ENCODE assay signal across 8 cellular contexts in the genomic region with DNA sequence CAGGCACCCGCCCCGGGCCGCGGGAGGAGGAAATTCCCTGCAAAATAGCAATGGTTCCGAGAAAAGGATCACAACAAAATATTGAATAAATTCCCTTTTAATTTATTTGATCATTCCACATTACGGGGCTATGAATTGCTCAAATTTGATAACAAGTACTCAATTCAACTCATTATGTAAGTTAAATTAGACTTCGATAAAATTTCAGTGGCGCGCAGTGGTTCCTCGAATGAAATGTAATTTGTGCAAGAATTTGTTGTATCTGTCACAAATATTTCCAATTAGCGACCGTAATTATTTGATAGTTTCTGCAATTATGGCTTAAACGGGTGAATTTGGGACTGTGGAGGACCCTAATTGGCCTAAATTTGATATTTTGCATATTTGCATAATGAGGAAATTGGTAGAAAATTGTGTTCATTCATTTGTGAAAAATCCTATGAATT.
DNase-seq lines count a peak whose midpoint lies in the region; ATAC-seq and TF ChIP-seq lines count a peak whose summit lies in the region.

No MANE protein-coding gene starts in this region.

- H3K9me3 ChIP-seq in heart left ventricle (no peaks in the 10 kb centered on the region), upper lobe of right lung (no peaks in the 10 kb centered on the region), PC-3 (ENCODE audit: low read length) (no peaks in the 10 kb centered on the region)

- peaks cover 11% of the 10 kb centered on the region for H3K4me1 Mint-ChIP-seq in central memory CD8-positive, alpha-beta T cell
- peaks cover 22% of the 10 kb centered on the region for H3K4me1 Mint-ChIP-seq in mesothelial cell of epicardium

- peaks cover 78% of the 10 kb centered on the region for H3K27me3 Mint-ChIP-seq in central memory CD8-positive, alpha-beta T cell
- peaks cover 29% of the 10 kb centered on the region for H3K27me3 Mint-ChIP-seq in mesothelial cell of epicardium (ENCODE audit: low read depth)

- H3K4me3 ChIP-seq in heart left ventricle (peak overlapping the region; percentile 28 to 74 (median 61)), upper lobe of right lung (peak overlapping the region; percentile 57), PC-3 (ENCODE audit: low read length) (no peak overlapping the region)

- no peak overlapping the region for H3K27ac Mint-ChIP-seq in central memory CD8-positive, alpha-beta T cell (ENCODE audit: low read depth)
- H3K27ac Mint-ChIP-seq in mesothelial cell of epicardium = no peak overlapping the region

- H3K9me3 Mint-ChIP-seq in central memory CD8-positive, alpha-beta T cell = no peaks in the 10 kb centered on the region
- H3K9me3 Mint-ChIP-seq in mesothelial cell of epicardium = no peaks in the 10 kb centered on the region

- H3K27me3 ChIP-seq in heart left ventricle = peaks cover 0 to 40% (median under 1%) of the 10 kb centered on the region in 9 donors
- H3K27me3 ChIP-seq in upper lobe of right lung = peaks cover 39% of the 10 kb centered on the region
- no peaks in the 10 kb centered on the region for H3K27me3 ChIP-seq in PC-3 (ENCODE audit: low read length)

- intact Hi-C loops in heart left ventricle (cut with DNase I) = loop anchor here in 1 of 10 donors (2.0 kb wide), 1 partner anchor 75 kb away; a partner anchor contains a TSS
- intact Hi-C loops in Right ventricle myocardium superior (cut with DNase I) = no loop called here
- intact Hi-C loops in upper lobe of right lung (cut with DNase I) = no loop called here
- intact Hi-C loops in PC-3 (cut with micrococcal nuclease) = no loop called here

- POLR2A ChIA-PET in PC-3 (lab: Charles Lee; ENCODE audit: unreplicated experiment) = no interaction called here

- ATAC-seq in heart left ventricle (no peak), Right ventricle myocardium superior (ENCODE audit: poor library complexity) (no peak), upper lobe of right lung (no peak), PC-3 (no peak)
- no peak for ATAC-seq in central memory CD8-positive, alpha-beta T cell (replicated peaks; ENCODE audit: extremely low read depth, poor library complexity, severe bottlenecking)

- no TSS peak for BruUV-seq in PC-3 (replicated peaks; lab: Mats Ljungman, UMichigan)

- no peak overlapping the region for H2AFZ ChIP-seq in PC-3 (ENCODE audit: low read length)

- no peak overlapping the region for H3K9ac ChIP-seq in PC-3 (ENCODE audit: low read length)

- no peak for TF ChIP-seq POLR2A in heart left ventricle (IDR thresholded peaks at IDR 0.05)

- H3K4me3 Mint-ChIP-seq in central memory CD8-positive, alpha-beta T cell = peak overlapping the region; percentile 72
- peak overlapping the region; percentile 79 for H3K4me3 Mint-ChIP-seq in mesothelial cell of epicardium

- H3K27ac ChIP-seq in heart left ventricle (peak overlapping the region in 4 of 12 donors; percentile 3 to 32 (median 14)), upper lobe of right lung (no peak overlapping the region), PC-3 (ENCODE audit: low read length) (no peak overlapping the region)

- DNase-seq in heart left ventricle (no peak), Right ventricle myocardium superior (no peak), mesothelial cell of epicardium (ENCODE audit: low spot score in 2 of 2, unreplicated experiment in 2 of 2) (no peak), upper lobe of right lung (no peak), NCI-H1092 treated with DMSO at 0.1 percent for 48 hours (lab: John Stamatoyannopoulos, UW) (no peak), T1000 (lab: John Stamatoyannopoulos, UW) (no peak), PC-3 (no peak)
- DNase-seq in central memory CD8-positive, alpha-beta T cell (ENCODE audit: low spot score in 2 of 2) = no peak

- no peaks in the 10 kb centered on the region for H3K79me2 ChIP-seq in PC-3 (ENCODE audit: low read length)

- H3F3A ChIP-seq in PC-3 (ENCODE audit: low read length, unreplicated experiment) = no peaks in the 10 kb centered on the region

- H3K4me1 ChIP-seq in heart left ventricle = peaks cover 0 to 19% (median 4%) of the 10 kb centered on the region in 12 donors
- H3K4me1 ChIP-seq in upper lobe of right lung = peaks cover 5% of the 10 kb centered on the region
- H3K4me1 ChIP-seq in PC-3 (ENCODE audit: insufficient read depth, low read length) = no peaks in the 10 kb centered on the region

- WGBS in heart left ventricle, 4 donors = 2 to 3% (median 3%) methylated on average over 13 of the region's 13 CpGs

- H3K36me3 ChIP-seq in heart left ventricle = no peaks in the 10 kb centered on the region
- no peaks in the 10 kb centered on the region for H3K36me3 ChIP-seq in upper lobe of right lung
- no peaks in the 10 kb centered on the region for H3K36me3 ChIP-seq in PC-3 (ENCODE audit: low read depth, low read length)

- H4K20me1 ChIP-seq in PC-3 (ENCODE audit: low read length) = no peaks in the 10 kb centered on the region

- no peak overlapping the region for H3K4me2 ChIP-seq in PC-3 (ENCODE audit: low read length)

- CTCF ChIA-PET in PC-3 (lab: Charles Lee) = no interaction called here

- TF ChIP-seq CTCF in heart left ventricle (IDR thresholded peaks at IDR 0.05) (no peak), mesothelial cell of epicardium (IDR thresholded peaks at IDR 0.05; ENCODE audit: unreplicated experiment) (no peak), upper lobe of right lung (IDR thresholded peaks at IDR 0.05) (no peak), PC-3 (conservative IDR thresholded peaks at IDR 0.05; ENCODE audit: low read depth, low read length) (no peak)

- peaks cover 4% of the 10 kb centered on the region for H3K36me3 Mint-ChIP-seq in central memory CD8-positive, alpha-beta T cell (ENCODE audit: insufficient read depth)
- H3K36me3 Mint-ChIP-seq in mesothelial cell of epicardium = no peaks in the 10 kb centered on the region

- H3K9me2 ChIP-seq in PC-3 (replicated peaks; ENCODE audit: low read length) = no peaks in the 10 kb centered on the region
